In genomic region chr15:92614301-92614700, GRCh38 we compare ENCODE assay signal across 12 cellular contexts.
"Had no signal": no experiment of that assay in that cellular context is flagged by ENCODE, and none has a peak within 500 bp of the region (broad histone marks: within the 10 kb centered on the region; RNA-seq: fewer than 3 reads in every experiment).

No MANE protein-coding gene starts in this region.

- H3K9me3 ChIP-seq: right atrium auricular region, suprapubic skin had no signal

- H3K27ac ChIP-seq: brain microvascular endothelial cell, parathyroid adenoma, right atrium auricular region, suprapubic skin had no signal

- H3K4me1 ChIP-seq: parathyroid adenoma had no signal

- H3K4me3 ChIP-seq: right atrium auricular region, suprapubic skin had no signal

- H3K27me3 ChIP-seq: brain microvascular endothelial cell, right atrium auricular region, suprapubic skin had no signal

- H2AFZ ChIP-seq: parathyroid adenoma had no signal

- H3K36me3 ChIP-seq: brain microvascular endothelial cell, right atrium auricular region, suprapubic skin had no signal

- H3K79me2 ChIP-seq: parathyroid adenoma had no signal

- DNase-seq: activated CD4-positive, alpha-beta memory T cell treated with anti-CD3 and anti-CD28 coated beads for 36 hours; activated CD4-positive, alpha-beta T cell treated with anti-CD3 and anti-CD28 coated beads for 1 hour; activated T-cell treated with anti-CD3 and anti-CD28 coated beads, Interleukin-2, amount 50 U/mL, for 4 hours; amygdala; brain microvascular endothelial cell; cerebellar nuclear complex; hypothalamus; stimulated activated naive B cell treated with anti-CD40 and anti-IgM and Interleukin-4, amounts not matched to agents 10 μg/mL and 1 μg/mL and 100 μg/mL, for 72 hours; SW 1271 had no signal
